Comparison of ENCODE assay signal across 2 cellular contexts in the genomic region with DNA sequence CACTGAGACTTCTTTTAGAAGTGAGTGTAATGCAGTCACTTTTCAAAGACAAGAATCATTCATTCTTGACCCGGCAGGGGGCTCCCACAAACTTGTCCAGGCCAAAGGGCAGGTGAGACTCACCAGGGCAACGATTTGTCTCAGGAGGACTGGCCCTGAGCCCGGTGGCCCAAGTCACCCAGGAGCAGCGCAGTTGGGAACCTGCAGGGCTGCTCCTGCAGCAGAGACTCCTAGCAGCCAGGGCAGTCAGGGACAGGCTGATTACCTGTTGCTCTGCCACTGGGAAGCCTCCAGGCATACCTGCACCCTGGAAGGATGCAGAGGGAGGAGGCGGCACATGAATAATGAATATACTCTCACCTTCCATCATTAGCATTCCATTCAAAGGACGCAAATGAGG.
TF ChIP-seq lines count a peak whose summit lies in the region.

No MANE protein-coding gene starts in this region.

TF ChIP-seq in SK-N-SH, 30 proteins besides CTCF, POLR2A, EP300 and RAD21 (continued from another document):
- TF ChIP-seq, protein P1, sequence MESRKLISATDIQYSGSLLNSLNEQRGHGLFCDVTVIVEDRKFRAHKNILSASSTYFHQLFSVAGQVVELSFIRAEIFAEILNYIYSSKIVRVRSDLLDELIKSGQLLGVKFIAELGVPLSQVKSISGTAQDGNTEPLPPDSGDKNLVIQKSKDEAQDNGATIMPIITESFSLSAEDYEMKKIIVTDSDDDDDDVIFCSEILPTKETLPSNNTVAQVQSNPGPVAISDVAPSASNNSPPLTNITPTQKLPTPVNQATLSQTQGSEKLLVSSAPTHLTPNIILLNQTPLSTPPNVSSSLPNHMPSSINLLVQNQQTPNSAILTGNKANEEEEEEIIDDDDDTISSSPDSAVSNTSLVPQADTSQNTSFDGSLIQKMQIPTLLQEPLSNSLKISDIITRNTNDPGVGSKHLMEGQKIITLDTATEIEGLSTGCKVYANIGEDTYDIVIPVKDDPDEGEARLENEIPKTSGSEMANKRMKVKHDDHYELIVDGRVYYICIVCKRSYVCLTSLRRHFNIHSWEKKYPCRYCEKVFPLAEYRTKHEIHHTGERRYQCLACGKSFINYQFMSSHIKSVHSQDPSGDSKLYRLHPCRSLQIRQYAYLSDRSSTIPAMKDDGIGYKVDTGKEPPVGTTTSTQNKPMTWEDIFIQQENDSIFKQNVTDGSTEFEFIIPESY (IDR thresholded peaks at IDR 0.05; ENCODE audit: borderline replicate concordance, low read depth): no peak
- TF ChIP-seq TAF1 (IDR thresholded peaks at IDR 0.05; ENCODE audit: borderline replicate concordance, low read depth, low read length) (no peak), NFIC (IDR thresholded peaks at IDR 0.05; ENCODE audit: borderline replicate concordance) (no peak), SIN3A (IDR thresholded peaks at IDR 0.05; ENCODE audit: borderline replicate concordance, low read depth, low read length) (no peak), RXRA (IDR thresholded peaks at IDR 0.05; ENCODE audit: borderline replicate concordance, low read depth) (no peak), CHD2 (IDR thresholded peaks at IDR 0.05; ENCODE audit: low read length, partially characterized antibody) (no peak), RFX5 (IDR thresholded peaks at IDR 0.05; ENCODE audit: low read length) (no peak), NRF1 (IDR thresholded peaks at IDR 0.05; ENCODE audit: low read depth, low read length) (no peak), TEAD4 (IDR thresholded peaks at IDR 0.05; ENCODE audit: borderline replicate concordance, insufficient read depth) (no peak), RCOR1 (IDR thresholded peaks at IDR 0.05; ENCODE audit: low read length) (no peak)
- TF ChIP-seq, protein P2, sequence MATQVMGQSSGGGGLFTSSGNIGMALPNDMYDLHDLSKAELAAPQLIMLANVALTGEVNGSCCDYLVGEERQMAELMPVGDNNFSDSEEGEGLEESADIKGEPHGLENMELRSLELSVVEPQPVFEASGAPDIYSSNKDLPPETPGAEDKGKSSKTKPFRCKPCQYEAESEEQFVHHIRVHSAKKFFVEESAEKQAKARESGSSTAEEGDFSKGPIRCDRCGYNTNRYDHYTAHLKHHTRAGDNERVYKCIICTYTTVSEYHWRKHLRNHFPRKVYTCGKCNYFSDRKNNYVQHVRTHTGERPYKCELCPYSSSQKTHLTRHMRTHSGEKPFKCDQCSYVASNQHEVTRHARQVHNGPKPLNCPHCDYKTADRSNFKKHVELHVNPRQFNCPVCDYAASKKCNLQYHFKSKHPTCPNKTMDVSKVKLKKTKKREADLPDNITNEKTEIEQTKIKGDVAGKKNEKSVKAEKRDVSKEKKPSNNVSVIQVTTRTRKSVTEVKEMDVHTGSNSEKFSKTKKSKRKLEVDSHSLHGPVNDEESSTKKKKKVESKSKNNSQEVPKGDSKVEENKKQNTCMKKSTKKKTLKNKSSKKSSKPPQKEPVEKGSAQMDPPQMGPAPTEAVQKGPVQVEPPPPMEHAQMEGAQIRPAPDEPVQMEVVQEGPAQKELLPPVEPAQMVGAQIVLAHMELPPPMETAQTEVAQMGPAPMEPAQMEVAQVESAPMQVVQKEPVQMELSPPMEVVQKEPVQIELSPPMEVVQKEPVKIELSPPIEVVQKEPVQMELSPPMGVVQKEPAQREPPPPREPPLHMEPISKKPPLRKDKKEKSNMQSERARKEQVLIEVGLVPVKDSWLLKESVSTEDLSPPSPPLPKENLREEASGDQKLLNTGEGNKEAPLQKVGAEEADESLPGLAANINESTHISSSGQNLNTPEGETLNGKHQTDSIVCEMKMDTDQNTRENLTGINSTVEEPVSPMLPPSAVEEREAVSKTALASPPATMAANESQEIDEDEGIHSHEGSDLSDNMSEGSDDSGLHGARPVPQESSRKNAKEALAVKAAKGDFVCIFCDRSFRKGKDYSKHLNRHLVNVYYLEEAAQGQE (IDR thresholded peaks at IDR 0.05; ENCODE audit: low read depth, low read length): no peak
- TF ChIP-seq, protein P3, sequence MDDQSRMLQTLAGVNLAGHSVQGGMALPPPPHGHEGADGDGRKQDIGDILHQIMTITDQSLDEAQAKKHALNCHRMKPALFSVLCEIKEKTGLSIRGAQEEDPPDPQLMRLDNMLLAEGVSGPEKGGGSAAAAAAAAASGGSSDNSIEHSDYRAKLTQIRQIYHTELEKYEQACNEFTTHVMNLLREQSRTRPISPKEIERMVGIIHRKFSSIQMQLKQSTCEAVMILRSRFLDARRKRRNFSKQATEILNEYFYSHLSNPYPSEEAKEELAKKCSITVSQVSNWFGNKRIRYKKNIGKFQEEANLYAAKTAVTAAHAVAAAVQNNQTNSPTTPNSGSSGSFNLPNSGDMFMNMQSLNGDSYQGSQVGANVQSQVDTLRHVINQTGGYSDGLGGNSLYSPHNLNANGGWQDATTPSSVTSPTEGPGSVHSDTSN (IDR thresholded peaks at IDR 0.05): no peak

TF ChIP-seq in SK-N-SH treated with all-trans-retinoic acid at 6 μM for 48 hours, 23 proteins besides CTCF, POLR2A, EP300 and RAD21 (continued from another document):
- TF ChIP-seq, protein P4, sequence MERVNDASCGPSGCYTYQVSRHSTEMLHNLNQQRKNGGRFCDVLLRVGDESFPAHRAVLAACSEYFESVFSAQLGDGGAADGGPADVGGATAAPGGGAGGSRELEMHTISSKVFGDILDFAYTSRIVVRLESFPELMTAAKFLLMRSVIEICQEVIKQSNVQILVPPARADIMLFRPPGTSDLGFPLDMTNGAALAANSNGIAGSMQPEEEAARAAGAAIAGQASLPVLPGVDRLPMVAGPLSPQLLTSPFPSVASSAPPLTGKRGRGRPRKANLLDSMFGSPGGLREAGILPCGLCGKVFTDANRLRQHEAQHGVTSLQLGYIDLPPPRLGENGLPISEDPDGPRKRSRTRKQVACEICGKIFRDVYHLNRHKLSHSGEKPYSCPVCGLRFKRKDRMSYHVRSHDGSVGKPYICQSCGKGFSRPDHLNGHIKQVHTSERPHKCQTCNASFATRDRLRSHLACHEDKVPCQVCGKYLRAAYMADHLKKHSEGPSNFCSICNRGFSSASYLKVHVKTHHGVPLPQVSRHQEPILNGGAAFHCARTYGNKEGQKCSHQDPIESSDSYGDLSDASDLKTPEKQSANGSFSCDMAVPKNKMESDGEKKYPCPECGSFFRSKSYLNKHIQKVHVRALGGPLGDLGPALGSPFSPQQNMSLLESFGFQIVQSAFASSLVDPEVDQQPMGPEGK (CRISPR knock-in tag; IDR thresholded peaks at IDR 0.05; ENCODE audit: borderline replicate concordance): no peak
- no peak for TF ChIP-seq GLIS3 (CRISPR knock-in tag; IDR thresholded peaks at IDR 0.05)
- no peak for TF ChIP-seq BACH2 (CRISPR knock-in tag; IDR thresholded peaks at IDR 0.05; ENCODE audit: borderline replicate concordance)
- TF ChIP-seq, protein P5, sequence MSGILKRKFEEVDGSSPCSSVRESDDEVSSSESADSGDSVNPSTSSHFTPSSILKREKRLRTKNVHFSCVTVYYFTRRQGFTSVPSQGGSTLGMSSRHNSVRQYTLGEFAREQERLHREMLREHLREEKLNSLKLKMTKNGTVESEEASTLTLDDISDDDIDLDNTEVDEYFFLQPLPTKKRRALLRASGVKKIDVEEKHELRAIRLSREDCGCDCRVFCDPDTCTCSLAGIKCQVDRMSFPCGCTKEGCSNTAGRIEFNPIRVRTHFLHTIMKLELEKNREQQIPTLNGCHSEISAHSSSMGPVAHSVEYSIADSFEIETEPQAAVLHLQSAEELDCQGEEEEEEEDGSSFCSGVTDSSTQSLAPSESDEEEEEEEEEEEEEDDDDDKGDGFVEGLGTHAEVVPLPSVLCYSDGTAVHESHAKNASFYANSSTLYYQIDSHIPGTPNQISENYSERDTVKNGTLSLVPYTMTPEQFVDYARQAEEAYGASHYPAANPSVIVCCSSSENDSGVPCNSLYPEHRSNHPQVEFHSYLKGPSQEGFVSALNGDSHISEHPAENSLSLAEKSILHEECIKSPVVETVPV (CRISPR knock-in tag; IDR thresholded peaks at IDR 0.05): no peak
- no peak for TF ChIP-seq TOX (CRISPR knock-in tag; IDR thresholded peaks at IDR 0.05; ENCODE audit: borderline replicate concordance)
